In genomic region chr6:131997450-131998153, GRCh38 we compare ENCODE assay signal across 2 cellular contexts.
TF ChIP-seq lines count a peak whose summit lies in the region.

No MANE protein-coding gene starts in this region.

TF ChIP-seq in IMR-90, 13 proteins besides CTCF, POLR2A, EP300 and RAD21:
- TF ChIP-seq NFE2L2 (IDR thresholded peaks at IDR 0.05; ENCODE audit: low read depth, low read length) (no peak), BHLHE40 (IDR thresholded peaks at IDR 0.05; ENCODE audit: low read depth, low read length) (no peak), SMC3 (IDR thresholded peaks at IDR 0.05; ENCODE audit: low read depth, low read length) (no peak), USF2 (IDR thresholded peaks at IDR 0.05; ENCODE audit: low read depth, low read length) (no peak), CHD1 (IDR thresholded peaks at IDR 0.05; ENCODE audit: low read depth, low read length) (no peak), MAZ (IDR thresholded peaks at IDR 0.05; ENCODE audit: borderline replicate concordance, low read depth, low read length) (no peak), RCOR1 (IDR thresholded peaks at IDR 0.05; ENCODE audit: insufficient replicate concordance, low read length) (no peak), CEBPB (IDR thresholded peaks at IDR 0.05; ENCODE audit: low read depth, low read length) (no peak)

TF ChIP-seq in GM23338, 12 proteins besides CTCF, POLR2A, EP300 and RAD21 (continued from another document):
- no peak for TF ChIP-seq ZNF114 (CRISPR knock-in tag; IDR thresholded peaks at IDR 0.05)
- TF ChIP-seq EZH2phosphoT487 (IDR thresholded peaks at IDR 0.05; ENCODE audit: unreplicated experiment): no peak
- TF ChIP-seq CREB1 (CRISPR knock-in tag; IDR thresholded peaks at IDR 0.05; ENCODE audit: low read depth): no peak
- no peak for TF ChIP-seq JUNB (IDR thresholded peaks at IDR 0.05; ENCODE audit: unreplicated experiment)
- TF ChIP-seq REST (IDR thresholded peaks at IDR 0.05; ENCODE audit: unreplicated experiment): no peak
- TF ChIP-seq ZNF331 (CRISPR knock-in tag; IDR thresholded peaks at IDR 0.05; ENCODE audit: low read depth): no peak
- TF ChIP-seq POLR2AphosphoS5 (IDR thresholded peaks at IDR 0.05; ENCODE audit: low read depth): no peak
- no peak for TF ChIP-seq ZNF462 (CRISPR knock-in tag; IDR thresholded peaks at IDR 0.05)
- no peak for TF ChIP-seq NANOG (IDR thresholded peaks at IDR 0.05; ENCODE audit: borderline replicate concordance)
